Comparison of ENCODE assay signal across 28 cellular contexts in the genomic region with DNA sequence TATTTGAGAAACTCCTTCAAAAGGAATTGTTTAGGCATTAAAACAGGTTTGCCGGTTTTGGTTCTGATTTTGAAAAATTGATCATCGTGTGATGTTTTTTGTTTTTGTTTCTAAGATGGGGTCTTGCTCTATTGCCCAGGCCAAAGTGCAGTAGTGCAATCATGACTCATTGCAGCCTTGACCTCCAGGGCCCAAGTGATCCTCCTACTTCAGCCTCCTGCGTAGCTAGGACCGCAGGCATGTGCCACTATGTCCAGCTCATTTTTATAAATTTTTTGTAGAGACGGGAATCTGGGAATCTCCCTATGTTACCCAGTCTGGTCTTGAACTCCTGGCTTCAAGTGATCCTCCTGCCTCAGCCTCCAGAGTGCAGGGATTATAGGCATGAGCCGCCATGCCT.
"Had no signal": no experiment of that assay in that cellular context is flagged by ENCODE, and none has a peak within 500 bp of the region (broad histone marks: within the 10 kb centered on the region; RNA-seq: fewer than 3 reads in every experiment).

No MANE protein-coding gene starts in this region.

- H3K27me3 ChIP-seq: adrenal gland, body of pancreas, esophagus muscularis mucosa, foreskin keratinocyte, gastrocnemius medialis had no signal

- H3K36me3 ChIP-seq: adrenal gland, esophagus muscularis mucosa, gastrocnemius medialis had no signal

- H3K27me3 Mint-ChIP-seq: activated CD8-positive, alpha-beta T cell treated with anti-CD3 and anti-CD28 coated beads for 36 hours; activated naive CD4-positive, alpha-beta T cell treated with anti-CD3 and anti-CD28 coated beads, Interleukin-2, amount 50 U/mL, for 24 hours; activated naive CD8-positive, alpha-beta T cell treated with anti-CD3 and anti-CD28 coated beads for 36 hours; activated naive CD8-positive, alpha-beta T cell treated with anti-CD3 and anti-CD28 coated beads, Interleukin-2, amount 50 U/mL, for 24 hours; activated T-helper 17 cell treated with anti-CD3 and anti-CD28 coated beads, Interleukin-2, amount 50 U/mL, for 72 hours; effector memory CD8-positive, alpha-beta T cell had no signal

- H3K9me3 Mint-ChIP-seq: activated CD8-positive, alpha-beta T cell treated with anti-CD3 and anti-CD28 coated beads for 36 hours; activated naive CD4-positive, alpha-beta T cell treated with anti-CD3 and anti-CD28 coated beads for 36 hours; activated naive CD4-positive, alpha-beta T cell treated with anti-CD3 and anti-CD28 coated beads, Interleukin-2, amount 50 U/mL, for 24 hours; activated naive CD8-positive, alpha-beta T cell treated with anti-CD3 and anti-CD28 coated beads for 36 hours; activated naive CD8-positive, alpha-beta T cell treated with anti-CD3 and anti-CD28 coated beads, Interleukin-2, amount 50 U/mL, for 24 hours; activated T-cell treated with anti-CD3 and anti-CD28 coated beads, Interleukin-2, amount 50 U/mL, for 4 hours; activated T-helper 17 cell treated with anti-CD3 and anti-CD28 coated beads, Interleukin-2, amount 50 U/mL, for 72 hours; effector memory CD8-positive, alpha-beta T cell had no signal

- H3K4me3 Mint-ChIP-seq: activated CD8-positive, alpha-beta T cell treated with anti-CD3 and anti-CD28 coated beads for 36 hours; activated naive CD4-positive, alpha-beta T cell treated with anti-CD3 and anti-CD28 coated beads for 36 hours; activated naive CD4-positive, alpha-beta T cell treated with anti-CD3 and anti-CD28 coated beads, Interleukin-2, amount 50 U/mL, for 24 hours; activated naive CD8-positive, alpha-beta T cell treated with anti-CD3 and anti-CD28 coated beads for 36 hours; activated naive CD8-positive, alpha-beta T cell treated with anti-CD3 and anti-CD28 coated beads, Interleukin-2, amount 50 U/mL, for 24 hours; activated T-cell treated with anti-CD3 and anti-CD28 coated beads, Interleukin-2, amount 50 U/mL, for 4 hours; activated T-helper 17 cell treated with anti-CD3 and anti-CD28 coated beads, Interleukin-2, amount 50 U/mL, for 72 hours; effector memory CD8-positive, alpha-beta T cell had no signal

- H3K4me3 ChIP-seq: adrenal gland, body of pancreas, esophagus muscularis mucosa, gastrocnemius medialis had no signal

- DNase-seq: activated CD4-positive, alpha-beta T cell treated with anti-CD3 and anti-CD28 coated beads for 1 hour; activated CD4-positive, alpha-beta T cell treated with anti-CD3 and anti-CD28 coated beads for 48 hours; activated CD4-positive, alpha-beta T cell treated with anti-CD3 and anti-CD28 coated beads, Interleukin-2, amount 50 U/mL, for 1 hour; activated CD4-positive, alpha-beta T cell treated with anti-CD3 and anti-CD28 coated beads, Interleukin-2, amount 50 U/mL, for 48 hours; activated CD8-positive, alpha-beta memory T cell treated with anti-CD3 and anti-CD28 coated beads for 24 hours; activated CD8-positive, alpha-beta T cell treated with anti-CD3 and anti-CD28 coated beads for 36 hours; activated effector memory CD4-positive, alpha-beta T cell treated with anti-CD3 and anti-CD28 coated beads, Interleukin-2, amount 50 U/mL, for 16 hours; activated naive CD4-positive, alpha-beta T cell treated with anti-CD3 and anti-CD28 coated beads for 36 hours; activated naive CD8-positive, alpha-beta T cell treated with anti-CD3 and anti-CD28 coated beads for 36 hours; activated naive CD8-positive, alpha-beta T cell treated with anti-CD3 and anti-CD28 coated beads, Interleukin-2, amount 50 U/mL, for 24 hours; activated T-cell treated with anti-CD3 and anti-CD28 coated beads, Interleukin-2, amount 50 U/mL, for 4 hours; adrenal gland; amygdala; aorta; body of pancreas; caudate nucleus; cortex of kidney; dermis blood vessel endothelial cell; effector CD4-positive, alpha-beta T cell; effector memory CD8-positive, alpha-beta T cell; erythroblast; foreskin keratinocyte; gastrocnemius medialis; glutamatergic neuron; T-helper 2 cell had no signal

- H3K27ac Mint-ChIP-seq: activated CD8-positive, alpha-beta T cell treated with anti-CD3 and anti-CD28 coated beads for 36 hours; activated naive CD4-positive, alpha-beta T cell treated with anti-CD3 and anti-CD28 coated beads for 36 hours; activated naive CD4-positive, alpha-beta T cell treated with anti-CD3 and anti-CD28 coated beads, Interleukin-2, amount 50 U/mL, for 24 hours; activated naive CD8-positive, alpha-beta T cell treated with anti-CD3 and anti-CD28 coated beads for 36 hours; activated naive CD8-positive, alpha-beta T cell treated with anti-CD3 and anti-CD28 coated beads, Interleukin-2, amount 50 U/mL, for 24 hours; activated T-helper 17 cell treated with anti-CD3 and anti-CD28 coated beads, Interleukin-2, amount 50 U/mL, for 72 hours; effector memory CD8-positive, alpha-beta T cell had no signal

- H3K27ac ChIP-seq: adrenal gland, esophagus muscularis mucosa, foreskin keratinocyte, gastrocnemius medialis had no signal

- ATAC-seq: activated CD8-positive, alpha-beta T cell treated with anti-CD3 and anti-CD28 coated beads for 36 hours; activated naive CD8-positive, alpha-beta T cell treated with anti-CD3 and anti-CD28 coated beads, Interleukin-2, amount 50 U/mL, for 24 hours; activated T-cell treated with anti-CD3 and anti-CD28 coated beads, Interleukin-2, amount 50 U/mL, for 4 hours; activated T-helper 17 cell treated with anti-CD3 and anti-CD28 coated beads, Interleukin-2, amount 50 U/mL, for 72 hours; body of pancreas; effector memory CD8-positive, alpha-beta T cell; foreskin keratinocyte; gastrocnemius medialis had no signal

- H3K9me3 ChIP-seq: adrenal gland, body of pancreas, esophagus muscularis mucosa, gastrocnemius medialis had no signal
